In genomic region chr2:237883951-237884392, GRCh38 we compare ENCODE assay signal across 1 cellular context.
TF ChIP-seq lines count a peak whose summit lies in the region.

No MANE protein-coding gene starts in this region.

TF ChIP-seq in SK-N-SH treated with all-trans-retinoic acid at 6 μM for 48 hours, 23 proteins besides CTCF, POLR2A, EP300 and RAD21:
- TF ChIP-seq SNAI2 (CRISPR knock-in tag; IDR thresholded peaks at IDR 0.05) (peak; percentile 95), OSR1 (CRISPR knock-in tag; IDR thresholded peaks at IDR 0.05) (no peak), ZNF70 (CRISPR knock-in tag; IDR thresholded peaks at IDR 0.05) (0 out of 2 replicates have a peak, but pooled peaks have one; percentile 8), PPARA (CRISPR knock-in tag; IDR thresholded peaks at IDR 0.05; ENCODE audit: borderline replicate concordance) (peak; percentile 75; the same call in 1 of the 2 replicates), ZFP3 (CRISPR knock-in tag; IDR thresholded peaks at IDR 0.05) (0 out of 2 replicates have a peak, but pooled peaks have one; percentile 78), TSHZ2 (CRISPR knock-in tag; IDR thresholded peaks at IDR 0.05) (peak; percentile 94), ZC3H10 (CRISPR knock-in tag; IDR thresholded peaks at IDR 0.05) (no peak), ARNTL (CRISPR knock-in tag; IDR thresholded peaks at IDR 0.05; ENCODE audit: borderline replicate concordance, low read depth) (peak; percentile 52; the same call in 1 of the 2 replicates), CSRNP3 (CRISPR knock-in tag; IDR thresholded peaks at IDR 0.05) (peak; percentile 88), CREB5 (CRISPR knock-in tag; IDR thresholded peaks at IDR 0.05; ENCODE audit: low read depth) (peak; percentile 84; the same call in 1 of the 2 replicates), CSDC2 (CRISPR knock-in tag; IDR thresholded peaks at IDR 0.05) (peak; percentile 67; the same call in 1 of the 2 replicates), ZFP30 (CRISPR knock-in tag; IDR thresholded peaks at IDR 0.05) (no peak), GLIS3 (CRISPR knock-in tag; IDR thresholded peaks at IDR 0.05) (peak; percentile 96), ZNF8 (CRISPR knock-in tag; IDR thresholded peaks at IDR 0.05) (peak; percentile 48), ESRRG (CRISPR knock-in tag; IDR thresholded peaks at IDR 0.05) (0 out of 2 replicates have a peak, but pooled peaks have one; percentile 36), ISL1 (CRISPR knock-in tag; IDR thresholded peaks at IDR 0.05) (peak; percentile 92), TCF4 (CRISPR knock-in tag; IDR thresholded peaks at IDR 0.05; ENCODE audit: borderline replicate concordance) (peak; percentile 97), POU6F1 (CRISPR knock-in tag; IDR thresholded peaks at IDR 0.05; ENCODE audit: borderline replicate concordance, low read depth) (no peak), BACH2 (CRISPR knock-in tag; IDR thresholded peaks at IDR 0.05; ENCODE audit: borderline replicate concordance) (peak; percentile 68; the same call in 1 of the 2 replicates), RARB (CRISPR knock-in tag; IDR thresholded peaks at IDR 0.05) (no peak), ZNF565 (CRISPR knock-in tag; conservative IDR thresholded peaks at IDR 0.05; ENCODE audit: low read depth) (no peak), TOX (CRISPR knock-in tag; IDR thresholded peaks at IDR 0.05; ENCODE audit: borderline replicate concordance) (no peak)
- TF ChIP-seq, protein P1, sequence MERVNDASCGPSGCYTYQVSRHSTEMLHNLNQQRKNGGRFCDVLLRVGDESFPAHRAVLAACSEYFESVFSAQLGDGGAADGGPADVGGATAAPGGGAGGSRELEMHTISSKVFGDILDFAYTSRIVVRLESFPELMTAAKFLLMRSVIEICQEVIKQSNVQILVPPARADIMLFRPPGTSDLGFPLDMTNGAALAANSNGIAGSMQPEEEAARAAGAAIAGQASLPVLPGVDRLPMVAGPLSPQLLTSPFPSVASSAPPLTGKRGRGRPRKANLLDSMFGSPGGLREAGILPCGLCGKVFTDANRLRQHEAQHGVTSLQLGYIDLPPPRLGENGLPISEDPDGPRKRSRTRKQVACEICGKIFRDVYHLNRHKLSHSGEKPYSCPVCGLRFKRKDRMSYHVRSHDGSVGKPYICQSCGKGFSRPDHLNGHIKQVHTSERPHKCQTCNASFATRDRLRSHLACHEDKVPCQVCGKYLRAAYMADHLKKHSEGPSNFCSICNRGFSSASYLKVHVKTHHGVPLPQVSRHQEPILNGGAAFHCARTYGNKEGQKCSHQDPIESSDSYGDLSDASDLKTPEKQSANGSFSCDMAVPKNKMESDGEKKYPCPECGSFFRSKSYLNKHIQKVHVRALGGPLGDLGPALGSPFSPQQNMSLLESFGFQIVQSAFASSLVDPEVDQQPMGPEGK (CRISPR knock-in tag; IDR thresholded peaks at IDR 0.05; ENCODE audit: borderline replicate concordance) = peak; percentile 49; the same call in 1 of the 2 replicates
